In the genomic region with DNA sequence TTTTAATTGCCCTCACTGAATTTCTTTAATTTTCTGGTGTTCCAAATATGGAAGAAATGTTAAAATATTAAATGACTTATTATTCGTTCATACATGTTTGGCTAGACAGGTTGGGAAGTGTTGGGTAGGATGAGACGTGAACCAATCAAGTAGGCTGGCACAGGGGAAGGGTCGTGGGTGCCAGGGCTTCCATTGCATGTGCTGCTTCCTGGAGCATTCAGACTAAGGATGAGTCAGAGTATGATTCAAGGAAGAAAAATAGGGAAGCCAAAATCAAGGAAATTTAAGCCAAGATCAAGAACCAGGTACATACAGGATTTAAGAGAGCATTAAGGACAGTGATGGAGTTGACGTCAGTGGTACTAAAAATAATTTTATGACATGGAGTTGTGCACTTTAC, we compare ENCODE assay signal across 28 cellular contexts.
DNase-seq lines count a peak whose midpoint lies in the region; ATAC-seq and TF ChIP-seq lines count a peak whose summit lies in the region.
"Had no signal": no experiment of that assay in that cellular context is flagged by ENCODE, and none has a peak within 500 bp of the region (broad histone marks: within the 10 kb centered on the region; RNA-seq: fewer than 3 reads in every experiment).

No MANE protein-coding gene starts in this region.

- H3K9ac ChIP-seq in fibroblast of lung (ENCODE audit: insufficient read depth, low read length), result no peak overlapping the region
- H3K9ac ChIP-seq: BLaER1 had no signal

- intact Hi-C loops in Calu3 (cut with micrococcal nuclease; ENCODE audit: unreplicated experiment), result no loop called here

- H2AFZ ChIP-seq in fibroblast of lung (ENCODE audit: low read length), result no peak overlapping the region
- H2AFZ ChIP-seq: GM23338 had no signal

- H3K4me1 Mint-ChIP-seq in Calu3 (ENCODE audit: low read depth, unreplicated experiment), result no peaks in the 10 kb centered on the region
- H3K4me1 Mint-ChIP-seq: CD4-positive, CD25-positive, alpha-beta regulatory T cell; GM23338; H9 had no signal

- H3K4me1 ChIP-seq in RWPE2 (ENCODE audit: insufficient read depth, poor library complexity, severe bottlenecking) (no peaks in the 10 kb centered on the region), fibroblast of lung (ENCODE audit: control insufficient read depth, extremely low read depth, insufficient read depth, low read length) (no peaks in the 10 kb centered on the region)
- H3K4me1 ChIP-seq: BLaER1, Peyer's patch, SJSA1 had no signal

- no peaks in the 10 kb centered on the region for H3K36me3 Mint-ChIP-seq in Calu3 (ENCODE audit: insufficient read depth, unreplicated experiment)
- H3K36me3 Mint-ChIP-seq: CD4-positive, CD25-positive, alpha-beta regulatory T cell had no signal

- no peaks in the 10 kb centered on the region for H4K20me1 ChIP-seq in fibroblast of lung (ENCODE audit: control insufficient read depth, extremely low read depth, insufficient read depth, low read length)
- H4K20me1 ChIP-seq: BLaER1 had no signal

- no peak for TF ChIP-seq CTCF in Calu3 (IDR thresholded peaks at IDR 0.05; ENCODE audit: unreplicated experiment)
- no peak for TF ChIP-seq CTCF in RWPE2 (IDR thresholded peaks at IDR 0.05; ENCODE audit: poor library complexity, severe bottlenecking)
- no peak for TF ChIP-seq CTCF in fibroblast of lung (conservative IDR thresholded peaks at IDR 0.05 in 1 of 2, IDR thresholded peaks at IDR 0.05 in 1 of 2; ENCODE audit: low read depth in 1 of 2, low read length in 2 of 2)

- H3K4me3 ChIP-seq in MG63 (no peak overlapping the region), RWPE2 (ENCODE audit: severe bottlenecking) (no peak overlapping the region), fibroblast of lung (replicated peaks in 1 of 4; ENCODE audit: control extremely low read depth in 1 of 4, insufficient read depth in 1 of 4, low read depth in 3 of 4, low read length in 4 of 4) (no peak overlapping the region)
- H3K4me3 ChIP-seq: BLaER1, GM12878, GM23338, Peyer's patch, SJSA1 had no signal

- H3K9me3 ChIP-seq in MG63 (peaks cover 4% of the 10 kb centered on the region; the same call in 1 of the 2 replicates), RWPE2 (ENCODE audit: severe bottlenecking) (peaks cover 3% of the 10 kb centered on the region), fibroblast of lung (ENCODE audit: control insufficient read depth, insufficient read depth, low read depth, low read length) (no peaks in the 10 kb centered on the region)
- H3K9me3 ChIP-seq: Peyer's patch had no signal

- H3K27me3 ChIP-seq in MG63 (no peaks in the 10 kb centered on the region), RWPE2 (ENCODE audit: insufficient read depth, poor library complexity, severe bottlenecking) (no peaks in the 10 kb centered on the region), fibroblast of lung (ENCODE audit: control insufficient read depth, insufficient read depth, low read length) (no peaks in the 10 kb centered on the region)
- H3K27me3 ChIP-seq: BLaER1, Peyer's patch, SJSA1 had no signal

- DNase-seq in Calu3 (peak; percentile 3), MG63 (peak; percentile 80), RWPE2 (ENCODE audit: low spot score) (no peak), fibroblast of lung (ENCODE audit: low read depth in 2 of 2) (peak; percentile 5 to 16), RPMI8226 (no peak), dermis blood vessel endothelial cell (no peak)
- DNase-seq: CD4-positive, CD25-positive, alpha-beta regulatory T cell; COR-L47; EL; GDM1; H9; HFFc6; Karpas-422; MV-4-11; NCI-H1105; NCI-H1436 treated with DMSO at 0.1 percent for 48 hours; NCI-H1930; NCI-H2107; NCI-H526 treated with DMSO at 0.1 percent for 48 hours; Peyer's patch; Right ventricle myocardium superior had no signal

- CTCF ChIA-PET in Calu3 (lab: Charles Lee), result no interaction called here

- no TSS peak for BruUV-seq in Calu3 (replicated peaks; lab: Mats Ljungman, UMichigan)

- no peaks in the 10 kb centered on the region for H3K79me2 ChIP-seq in fibroblast of lung (ENCODE audit: control insufficient read depth, insufficient read depth, low read length)

- no peak overlapping the region for H3K27ac Mint-ChIP-seq in Calu3 (ENCODE audit: unreplicated experiment)
- H3K27ac Mint-ChIP-seq: CD4-positive, CD25-positive, alpha-beta regulatory T cell; GM23338; H9; HFFc6 had no signal

- H3K36me3 ChIP-seq in MG63 (no peaks in the 10 kb centered on the region), RWPE2 (ENCODE audit: low read depth) (no peaks in the 10 kb centered on the region), fibroblast of lung (ENCODE audit: control insufficient read depth, insufficient read depth, low read length) (no peaks in the 10 kb centered on the region)
- H3K36me3 ChIP-seq: BLaER1, Peyer's patch, SJSA1 had no signal

- no peak overlapping the region for H3K4me2 ChIP-seq in fibroblast of lung (ENCODE audit: extremely low read depth, insufficient read depth, low read length)
- H3K4me2 ChIP-seq: BLaER1, GM23338 had no signal

- ATAC-seq in RWPE2 (ENCODE audit: low read depth) (peak; percentile 57; the same call in 1 of the 3 replicates), HG03342 (IDR thresholded peaks at IDR 0.05; ENCODE audit: unreplicated experiment) (no peak), GM21576 (IDR thresholded peaks at IDR 0.05; ENCODE audit: unreplicated experiment) (no peak)
- ATAC-seq: GM12878, GM23338 had no signal

- H3K27me3 Mint-ChIP-seq in Calu3 (ENCODE audit: unreplicated experiment), result no peaks in the 10 kb centered on the region
- H3K27me3 Mint-ChIP-seq: CD4-positive, CD25-positive, alpha-beta regulatory T cell had no signal

- H3K27ac ChIP-seq in RWPE2 (ENCODE audit: poor library complexity, severe bottlenecking) (no peak overlapping the region), fibroblast of lung (ENCODE audit: insufficient read depth, low read length) (no peak overlapping the region)
- H3K27ac ChIP-seq: BLaER1, HL-60, Peyer's patch, SJSA1 had no signal

- peaks cover 14% of the 10 kb centered on the region for H3K9me3 Mint-ChIP-seq in Calu3 (ENCODE audit: low read depth, unreplicated experiment)

- no peak overlapping the region for H3K4me3 Mint-ChIP-seq in Calu3 (ENCODE audit: low read depth, unreplicated experiment)
- H3K4me3 Mint-ChIP-seq: CD4-positive, CD25-positive, alpha-beta regulatory T cell; GM23338; H9; HFFc6 had no signal

Comparison
In these comparisons a context has a peak if more than half of its experiments do, and no peak if none do; other contexts are left out.
1. DNase-seq: peak in Calu3 (single experiment), MG63 (single experiment) and fibroblast of lung (2 of 2); none in RWPE2 (single experiment), RPMI8226 (single experiment) and dermis blood vessel endothelial cell (single experiment).